In the genomic region with DNA sequence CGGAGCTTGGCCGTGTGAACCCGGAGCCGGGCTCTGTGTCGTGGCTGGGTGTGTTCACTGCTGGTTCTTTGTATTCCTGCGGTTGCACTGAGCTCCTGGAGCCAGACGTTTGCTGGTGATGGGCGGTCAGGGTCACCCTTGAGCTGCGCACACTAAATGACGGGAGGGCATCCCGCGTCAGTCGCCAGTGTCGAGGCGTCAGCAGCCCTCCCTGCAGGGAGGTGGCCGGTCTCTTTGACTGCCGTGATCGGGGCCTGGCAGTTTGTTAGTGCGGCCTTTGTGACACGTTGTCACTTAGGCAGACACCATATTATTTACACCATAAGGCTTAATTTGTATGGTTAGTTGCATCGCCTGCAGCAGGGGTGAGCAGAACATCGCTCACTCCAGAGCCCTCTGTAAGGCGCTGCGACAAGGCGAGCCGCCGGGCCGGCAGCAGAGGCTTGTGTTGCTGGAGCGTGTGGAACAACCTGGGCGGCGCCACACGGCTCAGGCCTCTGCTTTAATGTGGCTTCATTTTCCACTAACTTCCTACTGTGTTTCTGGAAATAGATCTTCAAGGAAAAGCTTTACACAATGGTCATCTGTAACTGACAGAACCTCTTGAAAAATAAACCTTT, we compare ENCODE assay signal across 16 cellular contexts.
"Had no signal": no experiment of that assay in that cellular context is flagged by ENCODE, and none has a peak within 500 bp of the region (broad histone marks: within the 10 kb centered on the region; RNA-seq: fewer than 3 reads in every experiment).

No MANE protein-coding gene starts in this region.

- H3K27ac Mint-ChIP-seq: activated naive CD4-positive, alpha-beta T cell treated with anti-CD3 and anti-CD28 coated beads, Interleukin-2, amount 10 ng/mL, durations not matched to agents 7 days and 5 days; activated T-helper 17 cell treated with anti-CD3 and anti-CD28 coated beads, Interleukin-2, amount 50 U/mL, for 72 hours; neural progenitor cell; T-helper 1 cell treated with Interleukin-12 subunit alpha and Interleukin-12 subunit beta and Interleukin-4 antibody, amounts not matched to agents 30 μg/mL and 1 μg/mL, for 36 hours had no signal

- H2AFZ ChIP-seq: neural progenitor cell, parathyroid adenoma had no signal

- H3K9me3 Mint-ChIP-seq: activated naive CD4-positive, alpha-beta T cell treated with anti-CD3 and anti-CD28 coated beads, Interleukin-2, amount 10 ng/mL, durations not matched to agents 7 days and 5 days; activated T-helper 17 cell treated with anti-CD3 and anti-CD28 coated beads, Interleukin-2, amount 50 U/mL, for 72 hours; neural progenitor cell; T-helper 1 cell treated with Interleukin-12 subunit alpha and Interleukin-12 subunit beta and Interleukin-4 antibody, amounts not matched to agents 30 μg/mL and 1 μg/mL, for 36 hours had no signal

- H3K4me2 ChIP-seq: neural progenitor cell had no signal

- H3K4me3 ChIP-seq: ascending aorta, gastrocnemius medialis, neural progenitor cell, tibial artery, vagina had no signal

- H3K27me3 ChIP-seq: ascending aorta, gastrocnemius medialis, neural progenitor cell, tibial artery, vagina had no signal

- H3K4me1 ChIP-seq: ascending aorta, neural progenitor cell, parathyroid adenoma, vagina had no signal

- H3K4me1 Mint-ChIP-seq: neural progenitor cell had no signal

- DNase-seq: activated CD4-positive, alpha-beta T cell treated with anti-CD3 and anti-CD28 coated beads, Interleukin-2, amount 50 U/mL, for 1 hour; activated CD4-positive, CD25-positive, alpha-beta regulatory T cell; activated naive CD4-positive, alpha-beta T cell treated with anti-CD3 and anti-CD28 coated beads, Interleukin-2, amount 10 ng/mL, durations not matched to agents 7 days and 5 days; caudate nucleus; erythroblast; gastrocnemius medialis; stimulated activated CD4-positive, alpha-beta T cell treated with anti-CD3 and anti-CD28 coated beads, Interleukin-15, amount 100 ng/mL, for 24 hours; stimulated activated CD4-positive, alpha-beta T cell treated with anti-CD3 and anti-CD28 coated beads, Interleukin-4, amount 100 ng/mL, for 1 hour; stimulated activated naive CD4-positive, alpha-beta T cell had no signal

- H3K27me3 Mint-ChIP-seq: activated naive CD4-positive, alpha-beta T cell treated with anti-CD3 and anti-CD28 coated beads, Interleukin-2, amount 10 ng/mL, durations not matched to agents 7 days and 5 days; activated T-helper 17 cell treated with anti-CD3 and anti-CD28 coated beads, Interleukin-2, amount 50 U/mL, for 72 hours had no signal

- H3K4me3 Mint-ChIP-seq: activated naive CD4-positive, alpha-beta T cell treated with anti-CD3 and anti-CD28 coated beads, Interleukin-2, amount 10 ng/mL, durations not matched to agents 7 days and 5 days; activated T-helper 17 cell treated with anti-CD3 and anti-CD28 coated beads, Interleukin-2, amount 50 U/mL, for 72 hours; neural progenitor cell; T-helper 1 cell treated with Interleukin-12 subunit alpha and Interleukin-12 subunit beta and Interleukin-4 antibody, amounts not matched to agents 30 μg/mL and 1 μg/mL, for 36 hours had no signal

- ATAC-seq: activated T-helper 17 cell treated with anti-CD3 and anti-CD28 coated beads, Interleukin-2, amount 50 U/mL, for 72 hours; gastrocnemius medialis had no signal

- H3K27ac ChIP-seq: ascending aorta, neural progenitor cell, parathyroid adenoma, tibial artery, vagina had no signal

- H3K9me3 ChIP-seq: ascending aorta, gastrocnemius medialis, tibial artery, vagina had no signal
